In the genomic region with DNA sequence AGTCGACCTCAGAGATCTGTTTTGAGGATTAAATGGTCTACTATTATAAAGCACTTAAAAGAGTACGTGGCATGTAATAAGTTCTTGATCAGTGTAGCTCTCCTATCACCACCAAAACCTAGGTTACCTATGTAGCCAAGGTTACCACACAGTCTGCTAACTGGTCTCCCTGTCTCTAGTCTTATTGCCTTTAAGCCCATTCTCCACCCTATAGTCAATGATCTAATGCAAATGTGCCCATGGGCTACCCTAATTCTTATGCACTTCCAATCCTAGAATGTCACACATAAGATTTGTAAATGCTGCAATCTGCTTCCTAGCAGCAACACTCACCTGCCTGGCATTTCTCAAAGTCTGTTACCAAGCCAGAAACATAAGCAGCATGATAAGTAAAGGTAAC, we compare ENCODE assay signal across 27 cellular contexts.
"Had no signal": no experiment of that assay in that cellular context is flagged by ENCODE, and none has a peak within 500 bp of the region (broad histone marks: within the 10 kb centered on the region; RNA-seq: fewer than 3 reads in every experiment).

No MANE protein-coding gene starts in this region.

- DNase-seq: colonic mucosa; effector CD8-positive, alpha-beta T cell; endodermal cell; foreskin fibroblast; gastrocnemius medialis; head of caudate nucleus; left cardiac atrium; left lung; naive thymus-derived CD8-positive, alpha-beta T cell; nephron progenitor cell; nucleus accumbens; stimulated activated CD4-positive, alpha-beta T cell treated with anti-CD3 and anti-CD28 coated beads, Interleukin-12 subunit alpha, Interleukin-12 subunit beta, amount 100 ng/mL, for 4 hours; stimulated activated CD4-positive, alpha-beta T cell treated with anti-CD3 and anti-CD28 coated beads, Interleukin-1b, Interleukin-23, amount 100 ng/mL, for 48 hours; stimulated activated CD4-positive, alpha-beta T cell treated with anti-CD3 and anti-CD28 coated beads, Interleukin-4, amount 100 ng/mL, for 1 hour; stimulated activated CD8-positive, alpha-beta memory T cell treated with anti-CD3 and anti-CD28 coated beads, Interleukin-4, amount 100 ng/mL, for 48 hours; stimulated activated naive CD4-positive, alpha-beta T cell; substantia nigra; upper lobe of right lung; uterus had no signal

- H3K4me3 ChIP-seq: colonic mucosa, gastrocnemius medialis, left lung, prostate gland, right atrium auricular region, smooth muscle cell, thoracic aorta, tibial nerve, upper lobe of right lung, uterus had no signal

- H3K9me3 ChIP-seq: colonic mucosa, gastrocnemius medialis, left lung, prostate gland, right atrium auricular region, thoracic aorta, tibial nerve, upper lobe of right lung, uterus had no signal

- H3K4me1 ChIP-seq: colonic mucosa, gastrocnemius medialis, left lung, prostate gland, right atrium auricular region, tibial nerve, upper lobe of right lung had no signal

- H3K36me3 ChIP-seq: colonic mucosa, prostate gland, uterus had no signal

- H3K27ac ChIP-seq: colonic mucosa, epithelial cell of prostate, gastrocnemius medialis, left lung, prostate gland, right atrium auricular region, thoracic aorta, tibial nerve, upper lobe of right lung, uterus had no signal

- ATAC-seq: esophagus mucosa; gastrocnemius medialis; left cardiac atrium; left lung; naive thymus-derived CD8-positive, alpha-beta T cell; sciatic nerve; upper lobe of right lung had no signal

- H3K4me2 ChIP-seq: smooth muscle cell had no signal

- H3K27me3 ChIP-seq: colonic mucosa, gastrocnemius medialis, left lung, right atrium auricular region, tibial nerve, upper lobe of right lung, uterus had no signal
